Comparison of ENCODE assay signal across 8 cellular contexts in genomic region chr4:107824367-107825071, GRCh38. TPM values are rescaled to one million over a fixed set of nuclear protein-coding genes. Genes with fewer than 3 reads are reported as not detected.
A peak's percentile ranks its signal among the peaks of the same experiment; 100 is the strongest.
DNase-seq lines count a peak whose midpoint lies in the region; ATAC-seq and TF ChIP-seq lines count a peak whose summit lies in the region.

SGMS2 (plus strand) TSS chr4:107824932; CDS start chr4:107895554, 70,622 bp downstream.

- ATAC-seq in GM18870 (IDR thresholded peaks at IDR 0.05; ENCODE audit: unreplicated experiment), result peak; percentile 60
- peak; percentile 61 for ATAC-seq in HG03108 (IDR thresholded peaks at IDR 0.05; ENCODE audit: unreplicated experiment)
- ATAC-seq in PC-3, result peak; percentile 84
- ATAC-seq in activated naive CD4-positive, alpha-beta T cell treated with anti-CD3 and anti-CD28 coated beads, Interleukin-2, amount 50 U/mL, for 72 hours, result peak; percentile 81 to 95
- peak; percentile 97 for ATAC-seq in thoracic aorta (ENCODE audit: insufficient number of reproducible peaks, low FRiP score, low read depth)

- intact Hi-C loops in PC-3 (cut with micrococcal nuclease), result loop anchor here (1.0 to 2.0 kb wide), 5 partner anchors 23 to 88 kb away; no protein-coding TSS in a partner anchor

- no peaks in the 10 kb centered on the region for H3K36me3 ChIP-seq in PC-3 (ENCODE audit: low read depth, low read length)
- no peaks in the 10 kb centered on the region for H3K36me3 ChIP-seq in neutrophil
- H3K36me3 ChIP-seq in thoracic aorta, result no peaks in the 10 kb centered on the region

- H3K27me3 ChIP-seq in PC-3 (ENCODE audit: low read length) (no peaks in the 10 kb centered on the region), neutrophil (no peaks in the 10 kb centered on the region), thoracic aorta (replicated peaks; ENCODE audit: insufficient read depth) (no peaks in the 10 kb centered on the region)

- H3K4me3 ChIP-seq in AG09309 (ENCODE audit: control insufficient read depth, low read depth, low read length), result peak within 1 kb of the TSS; percentile 95
- peak within 1 kb of the TSS; percentile 78 for H3K4me3 ChIP-seq in PC-3 (ENCODE audit: low read length)
- peak within 1 kb of the TSS; percentile 78 to 79 for H3K4me3 ChIP-seq in neutrophil (ENCODE audit: low read depth in 1 of 2, low read length in 1 of 2)
- H3K4me3 ChIP-seq in thoracic aorta, result peak within 1 kb of the TSS; percentile 93

- H3K9me2 ChIP-seq in PC-3 (replicated peaks; ENCODE audit: low read length), result no peaks in the 10 kb centered on the region

- no peaks in the 10 kb centered on the region for H3F3A ChIP-seq in PC-3 (ENCODE audit: low read length, unreplicated experiment)

- no peaks in the 10 kb centered on the region for H3K36me3 Mint-ChIP-seq in activated naive CD4-positive, alpha-beta T cell treated with anti-CD3 and anti-CD28 coated beads, Interleukin-2, amount 50 U/mL, for 72 hours

- H3K27ac ChIP-seq in PC-3 (ENCODE audit: low read length) (peak within 1 kb of the TSS; percentile 84), neutrophil (peak within 1 kb of the TSS; percentile 89), thoracic aorta (peak within 1 kb of the TSS; percentile 95 to 99)

- CTCF ChIA-PET in PC-3 (lab: Charles Lee), result no interaction called here

- H3K9ac ChIP-seq in PC-3 (ENCODE audit: low read length), result peak within 1 kb of the TSS; percentile 77

- BruUV-seq in PC-3 (replicated peaks; lab: Mats Ljungman, UMichigan), result TSS peak; percentile 67

- POLR2A ChIA-PET in PC-3 (lab: Charles Lee; ENCODE audit: unreplicated experiment), result interaction anchor here (0.6 to 1.0 kb wide), 5 partner anchors 29 to 209 kb away, joined by 3 to 4 read pairs (median 3); partner anchors contain the start of gene PAPSS1

- TF ChIP-seq CTCF in AG09309 (IDR thresholded peaks at IDR 0.05; ENCODE audit: control insufficient read depth, insufficient read depth, low read depth, low read length, missing control alignments) (no peak), PC-3 (conservative IDR thresholded peaks at IDR 0.05; ENCODE audit: low read depth, low read length) (no peak), neutrophil (IDR thresholded peaks at IDR 0.05) (no peak), thoracic aorta (IDR thresholded peaks at IDR 0.05) (no peak)

- peaks cover 38% of the 10 kb centered on the region for H3K79me2 ChIP-seq in PC-3 (ENCODE audit: low read length)

- peak within 1 kb of the TSS; percentile 58 to 85 for H3K27ac Mint-ChIP-seq in activated naive CD4-positive, alpha-beta T cell treated with anti-CD3 and anti-CD28 coated beads, Interleukin-2, amount 50 U/mL, for 72 hours

- DNase-seq in AG09309 (ENCODE audit: low read depth) (peak; percentile 73), PC-3 (peak; percentile 94), glomerular visceral epithelial cell (ENCODE audit: extremely low spot score) (peak; percentile 94), thoracic aorta (ENCODE audit: low spot score) (peak; percentile 92)
- DNase-seq in activated naive CD4-positive, alpha-beta T cell treated with anti-CD3 and anti-CD28 coated beads, Interleukin-2, amount 50 U/mL, for 72 hours (ENCODE audit: low spot score in 2 of 2), result peak; percentile 68 to 78

- no peaks in the 10 kb centered on the region for H3K9me3 Mint-ChIP-seq in activated naive CD4-positive, alpha-beta T cell treated with anti-CD3 and anti-CD28 coated beads, Interleukin-2, amount 50 U/mL, for 72 hours

- H3K4me1 ChIP-seq in PC-3 (ENCODE audit: insufficient read depth, low read length) (peaks cover 14% of the 10 kb centered on the region), neutrophil (ENCODE audit: control insufficient read depth in 1 of 2, insufficient read depth in 1 of 2, low read depth in 1 of 2, low read length in 1 of 2) (peaks cover 37 to 50% of the 10 kb centered on the region in 2 experiments), thoracic aorta (ENCODE audit: control insufficient read depth in 1 of 2, low read depth in 2 of 2) (peaks cover 5 to 18% of the 10 kb centered on the region in 2 donors)

- H2AFZ ChIP-seq in PC-3 (ENCODE audit: low read length), result peak within 1 kb of the TSS; percentile 79

- peak within 1 kb of the TSS; percentile 96 for H3K4me2 ChIP-seq in PC-3 (ENCODE audit: low read length)

- peaks cover 7% of the 10 kb centered on the region; the same call in 1 of the 2 replicates for H4K20me1 ChIP-seq in PC-3 (ENCODE audit: low read length)

- H3K9me3 ChIP-seq in PC-3 (ENCODE audit: low read length) (no peaks in the 10 kb centered on the region), neutrophil (no peaks in the 10 kb centered on the region), thoracic aorta (no peaks in the 10 kb centered on the region)

RNA-seq across cellular contexts. Expression of gene SGMS2, which starts in this region (rescaled TPM):
- total RNA-seq in PC-3 (2014; rRNA removed) (58.7 and 64.5 TPM in 2 replicates), thoracic aorta (100 to 1,000 TPM; 119 to 231 TPM)
- 1 to 10 TPM in 1 of 2 donors, under 1 TPM in 1; 0.16 to 1.1 TPM for total RNA-seq in activated naive CD4-positive, alpha-beta T cell treated with anti-CD3 and anti-CD28 coated beads, Interleukin-2, amount 50 U/mL, for 72 hours

Comparison
In these comparisons a context has a peak if more than half of its experiments do, and no peak if none do; other contexts are left out.
1. Peak in every context shown above with its lines: DNase-seq, ATAC-seq, H3K4me3 ChIP-seq and H3K27ac ChIP-seq.
2. RNA of gene SGMS2 (total RNA-seq): 119 to 231 TPM in thoracic aorta and 58.7 to 64.5 TPM in PC-3; 0.16 to 1.1 TPM in activated naive CD4-positive, alpha-beta T cell treated with anti-CD3 and anti-CD28 coated beads, Interleukin-2, amount 50 U/mL, for 72 hours; every median in the first group is over 10 times any median in the second.